In the genomic region with DNA sequence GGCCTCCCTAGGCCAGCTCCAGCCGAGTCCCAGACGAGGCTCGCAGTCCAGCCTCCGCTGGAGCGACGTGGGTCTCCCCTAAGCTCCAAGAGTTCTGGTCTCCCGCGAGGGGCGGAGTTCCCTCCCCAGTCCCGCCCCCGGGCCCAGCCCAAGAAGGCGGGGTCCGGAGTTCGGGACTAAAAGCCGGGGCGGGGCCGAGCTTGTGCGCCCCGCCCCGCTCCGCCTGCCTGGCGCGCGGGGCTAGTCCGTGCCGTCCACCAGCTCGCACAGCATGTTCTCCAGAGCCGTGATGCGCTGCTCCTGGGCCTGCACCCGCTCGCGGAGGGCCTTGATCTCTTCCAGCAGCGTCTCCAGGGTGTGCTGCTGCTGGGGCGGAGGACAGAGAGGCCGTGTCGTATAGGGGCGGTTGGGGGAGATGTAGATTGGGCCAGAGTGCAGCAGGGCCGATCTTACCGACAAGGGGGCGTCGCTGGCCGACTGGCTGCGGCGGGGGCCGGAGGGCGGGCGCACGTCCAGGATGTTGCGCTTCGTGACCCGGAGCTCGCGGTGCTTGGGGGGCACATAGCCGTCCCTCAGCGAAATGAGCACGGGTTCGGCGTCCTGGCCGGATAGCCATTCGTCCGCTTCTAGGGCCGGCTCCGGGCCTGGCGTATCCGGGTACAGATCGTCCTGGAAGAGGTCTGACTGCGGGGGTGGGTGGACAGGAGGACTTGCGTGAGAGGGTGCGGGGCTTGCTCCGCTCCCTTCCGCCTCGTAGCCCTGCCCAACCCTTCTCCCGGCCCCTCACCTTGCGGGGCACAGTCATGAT, we compare ENCODE assay signal across 8 cellular contexts. TPM values are rescaled to one million over a fixed set of nuclear protein-coding genes. Genes with fewer than 3 reads are reported as not detected.
DNase-seq lines count a peak whose midpoint lies in the region; ATAC-seq and TF ChIP-seq lines count a peak whose summit lies in the region.

No MANE protein-coding gene starts in this region.

- H3K4me3 Mint-ChIP-seq in mesothelial cell of epicardium: peak overlapping the region; percentile 73

- ATAC-seq in HG02642 (IDR thresholded peaks at IDR 0.05; ENCODE audit: poor library complexity, unreplicated experiment): peak; percentile 66
- no peak for ATAC-seq in HG03139 (IDR thresholded peaks at IDR 0.05; ENCODE audit: unreplicated experiment)

- H3K36me3 Mint-ChIP-seq in mesothelial cell of epicardium: no peaks in the 10 kb centered on the region

- no peak for TF ChIP-seq CTCF in mesothelial cell of epicardium (IDR thresholded peaks at IDR 0.05; ENCODE audit: unreplicated experiment)

- H3K9me3 Mint-ChIP-seq in mesothelial cell of epicardium: no peaks in the 10 kb centered on the region

- peaks cover 63% of the 10 kb centered on the region for H3K27me3 Mint-ChIP-seq in mesothelial cell of epicardium (ENCODE audit: low read depth)

- DNase-seq in Daoy (ENCODE audit: low read depth) (peak; percentile 87), NCI-H82 (lab: John Stamatoyannopoulos, UW) (peak; percentile 97), epidermal melanocyte (ENCODE audit: insufficient read length, low spot score) (peak; percentile 81), mesothelial cell of epicardium (ENCODE audit: low spot score in 2 of 2, unreplicated experiment in 2 of 2) (peak in 1 of 2 experiments; percentile 78)
- peak; percentile 91 for DNase-seq in activated T-cell treated with anti-CD3 and anti-CD28 coated beads, Interleukin-2, amount 50 U/mL, for 1 hour
- peak; percentile 75 to 81 for DNase-seq in stimulated activated CD8-positive, alpha-beta memory T cell treated with anti-CD3 and anti-CD28 coated beads, Interleukin-15, amount 100 ng/mL, for 48 hours (ENCODE audit: low read depth in 2 of 2)

- H3K27ac Mint-ChIP-seq in mesothelial cell of epicardium: peak overlapping the region; percentile 83

- H3K4me1 Mint-ChIP-seq in mesothelial cell of epicardium: peaks cover 17% of the 10 kb centered on the region

RNA-seq across cellular contexts. Expression of a gene that starts 7.0 kb away (rescaled TPM):
- 0.51 TPM in 1 of 2 replicates, not detected in the other for total RNA-seq in Daoy (2014; rRNA removed; shearing (Covaris generic))
- 3.4 to 3.8 TPM (median 3.4 TPM) in 3 replicates for total RNA-seq in mesothelial cell of epicardium

RNA-seq across cellular contexts. Expression of a gene that starts 22.8 kb away (rescaled TPM):
- total RNA-seq in Daoy (2014; rRNA removed; shearing (Covaris generic)): 13.1 and 15.8 TPM in 2 replicates
- total RNA-seq in mesothelial cell of epicardium: 51.7 to 52.7 TPM (median 52.6 TPM) in 3 replicates

RNA-seq across cellular contexts. Expression of a gene that starts 26.2 kb away (rescaled TPM):
- total RNA-seq in Daoy (2014; rRNA removed; shearing (Covaris generic)): 22.0 and 23.2 TPM in 2 replicates
- 99.0 to 110 TPM (median 108 TPM) in 3 replicates for total RNA-seq in mesothelial cell of epicardium

RNA-seq across cellular contexts. Expression of a gene that starts 47.2 kb away (rescaled TPM):
- 40.2 and 44.8 TPM in 2 replicates for total RNA-seq in Daoy (2014; rRNA removed; shearing (Covaris generic))
- 29.9 to 31.2 TPM (median 30.2 TPM) in 3 replicates for total RNA-seq in mesothelial cell of epicardium

RNA-seq across cellular contexts. Expression of a gene that starts 48.9 kb away (rescaled TPM):
- 2.6 and 4.1 TPM in 2 replicates for total RNA-seq in Daoy (2014; rRNA removed; shearing (Covaris generic))
- 5.2 to 6.1 TPM (median 5.7 TPM) in 3 replicates for total RNA-seq in mesothelial cell of epicardium
